ENCODE assay signal across 1 cellular context in genomic region chr22:26986051-26986881, GRCh38.
TF ChIP-seq lines count a peak whose summit lies in the region.

No MANE protein-coding gene starts in this region.

TF ChIP-seq in WTC11, 78 proteins besides CTCF, POLR2A, EP300 and RAD21 (continued from another document):
- TF ChIP-seq AFF4 (CRISPR knock-in tag; IDR thresholded peaks at IDR 0.05; ENCODE audit: borderline replicate concordance) (no peak), FOXK1 (CRISPR knock-in tag; IDR thresholded peaks at IDR 0.05) (no peak), TEAD1 (CRISPR knock-in tag; IDR thresholded peaks at IDR 0.05) (no peak), HMGXB4 (CRISPR knock-in tag; IDR thresholded peaks at IDR 0.05) (no peak), TEAD4 (CRISPR knock-in tag; IDR thresholded peaks at IDR 0.05) (no peak), ZNF423 (CRISPR knock-in tag; IDR thresholded peaks at IDR 0.05) (no peak), PREB (CRISPR knock-in tag; IDR thresholded peaks at IDR 0.05; ENCODE audit: borderline replicate concordance) (no peak)
